Comparison of ENCODE assay signal across 8 cellular contexts in genomic region chr12:49019435-49020317, GRCh38. TPM values are rescaled to one million over a fixed set of nuclear protein-coding genes. Genes with fewer than 3 reads are reported as not detected.
DNase-seq lines count a peak whose midpoint lies in the region; ATAC-seq and TF ChIP-seq lines count a peak whose summit lies in the region.

No MANE protein-coding gene starts in this region.

- H3K9me3 ChIP-seq in AG04450 (ENCODE audit: control insufficient read depth, insufficient read depth, low read length), result no peaks in the 10 kb centered on the region; the same call in 1 of the 2 replicates
- H3K9me3 ChIP-seq in iPS-20b (ENCODE audit: insufficient read depth, low read depth, low read length), result no peaks in the 10 kb centered on the region

- H3K27ac ChIP-seq in AG04450 (ENCODE audit: low read depth, low read length) (peak overlapping the region; percentile 98), iPS-20b (ENCODE audit: low read length) (no peak overlapping the region)

- POLR2A ChIA-PET in AG04450 (lab: Yijun Ruan, JAX), result interaction anchor here (0.5 to 1.0 kb wide), 5 partner anchors 13 to 201 kb away, joined by 3 to 6 read pairs (median 4); no protein-coding TSS in a partner anchor

- H3K27me3 Mint-ChIP-seq in activated naive CD4-positive, alpha-beta T cell treated with anti-CD3 and anti-CD28 coated beads, Interleukin-2, amount 50 U/mL, for 24 hours, result no peaks in the 10 kb centered on the region
- H3K27me3 Mint-ChIP-seq in stimulated activated memory B cell treated with anti-CD40 and anti-IgM and Interleukin-4, amounts not matched to agents 10 μg/mL and 1 μg/mL and 100 μg/mL, for 72 hours, result no peaks in the 10 kb centered on the region

- CTCF ChIA-PET in AG04450 (lab: Charles Lee), result interaction anchor here (0.7 to 2.5 kb wide), 10 partner anchors 9 to 228 kb away, joined by 3 to 9 read pairs (median 6); no protein-coding TSS in a partner anchor

- peaks cover 4% of the 10 kb centered on the region; the same call in 1 of the 2 replicates for H3K4me1 ChIP-seq in iPS-20b (ENCODE audit: insufficient read depth, low read length)

- H3K9me3 Mint-ChIP-seq in activated naive CD4-positive, alpha-beta T cell treated with anti-CD3 and anti-CD28 coated beads, Interleukin-2, amount 50 U/mL, for 24 hours, result no peaks in the 10 kb centered on the region
- no peaks in the 10 kb centered on the region for H3K9me3 Mint-ChIP-seq in stimulated activated memory B cell treated with anti-CD40 and anti-IgM and Interleukin-4, amounts not matched to agents 10 μg/mL and 1 μg/mL and 100 μg/mL, for 72 hours

- no peak overlapping the region for H3K4me3 ChIP-seq in AG04450 (ENCODE audit: low read depth, low read length)
- H3K4me3 ChIP-seq in iPS-20b (ENCODE audit: low read length), result peak overlapping the region; percentile 95; the same call in 1 of the 2 replicates

- DNase-seq in AG04450 (ENCODE audit: low read depth, low spot score) (no peak), OCI-M1 (lab: John Stamatoyannopoulos, UW) (peak; percentile 90), NCI-H2029 (lab: John Stamatoyannopoulos, UW) (no peak), hypothalamus (lab: John Stamatoyannopoulos, UW) (no peak)

- H3K9ac ChIP-seq in iPS-20b (ENCODE audit: low read depth, low read length), result peak overlapping the region; percentile 94; the same call in 1 of the 2 replicates

- H3K36me3 Mint-ChIP-seq in activated naive CD4-positive, alpha-beta T cell treated with anti-CD3 and anti-CD28 coated beads, Interleukin-2, amount 50 U/mL, for 24 hours, result peaks cover 18% of the 10 kb centered on the region
- H3K36me3 Mint-ChIP-seq in stimulated activated memory B cell treated with anti-CD40 and anti-IgM and Interleukin-4, amounts not matched to agents 10 μg/mL and 1 μg/mL and 100 μg/mL, for 72 hours, result peaks cover 51% of the 10 kb centered on the region

- peak overlapping the region; percentile 84 for H3K27ac Mint-ChIP-seq in activated naive CD4-positive, alpha-beta T cell treated with anti-CD3 and anti-CD28 coated beads, Interleukin-2, amount 50 U/mL, for 24 hours
- H3K27ac Mint-ChIP-seq in stimulated activated memory B cell treated with anti-CD40 and anti-IgM and Interleukin-4, amounts not matched to agents 10 μg/mL and 1 μg/mL and 100 μg/mL, for 72 hours, result peak overlapping the region; percentile 99

- H3K27me3 ChIP-seq in AG04450 (ENCODE audit: control insufficient read depth, insufficient read depth, low read length) (no peaks in the 10 kb centered on the region), iPS-20b (ENCODE audit: insufficient read depth, low read length) (no peaks in the 10 kb centered on the region)

- ATAC-seq in stimulated activated memory B cell treated with anti-CD40 and anti-IgM and Interleukin-4, amounts not matched to agents 10 μg/mL and 1 μg/mL and 100 μg/mL, for 72 hours, result no peak

- H3K4me1 Mint-ChIP-seq in activated naive CD4-positive, alpha-beta T cell treated with anti-CD3 and anti-CD28 coated beads, Interleukin-2, amount 50 U/mL, for 24 hours, result peaks cover 41% of the 10 kb centered on the region
- peaks cover 43% of the 10 kb centered on the region for H3K4me1 Mint-ChIP-seq in stimulated activated memory B cell treated with anti-CD40 and anti-IgM and Interleukin-4, amounts not matched to agents 10 μg/mL and 1 μg/mL and 100 μg/mL, for 72 hours

- peak; percentile 49 for TF ChIP-seq CTCF in AG04450 (IDR thresholded peaks at IDR 0.05; ENCODE audit: low read depth, low read length)
- peak; percentile 55 for TF ChIP-seq CTCF in GM12874 (IDR thresholded peaks at IDR 0.05; ENCODE audit: insufficient read depth, low read depth, low read length)

- peak overlapping the region; percentile 94 for H3K4me3 Mint-ChIP-seq in activated naive CD4-positive, alpha-beta T cell treated with anti-CD3 and anti-CD28 coated beads, Interleukin-2, amount 50 U/mL, for 24 hours
- peak overlapping the region; percentile 68 for H3K4me3 Mint-ChIP-seq in stimulated activated memory B cell treated with anti-CD40 and anti-IgM and Interleukin-4, amounts not matched to agents 10 μg/mL and 1 μg/mL and 100 μg/mL, for 72 hours

- peaks cover 38% of the 10 kb centered on the region for H3K36me3 ChIP-seq in iPS-20b (ENCODE audit: insufficient read depth, low read depth, low read length)

RNA-seq across cellular contexts. Expression of gene PRKAG1, which starts 1.1 kb away (rescaled TPM):
- 112 and 130 TPM in 2 replicates for polyA plus RNA-seq in AG04450 (2011; rRNA removed)
- 42.9 and 54.6 TPM in 2 replicates for polyA minus RNA-seq in AG04450 (2011; rRNA and poly(A)+ RNA removed)

RNA-seq across cellular contexts. Expression of gene DDN, which starts 20.5 kb away (rescaled TPM):
- polyA plus RNA-seq in AG04450 (2011; rRNA removed), result 0.02 and 0.04 TPM in 2 replicates
- 0.09 TPM in 2 replicates for polyA minus RNA-seq in AG04450 (2011; rRNA and poly(A)+ RNA removed)

RNA-seq across cellular contexts. Expression of gene KMT2D, which starts 40.9 kb away (rescaled TPM):
- polyA plus RNA-seq in AG04450 (2011; rRNA removed), result 8.9 and 11.2 TPM in 2 replicates
- 33.9 and 41.1 TPM in 2 replicates for polyA minus RNA-seq in AG04450 (2011; rRNA and poly(A)+ RNA removed)

RNA-seq across cellular contexts. Expression of gene WNT1, which starts 41.6 kb away (rescaled TPM):
- polyA plus RNA-seq in AG04450 (2011; rRNA removed), result not detected in 2 replicates
- not detected in 2 replicates for polyA minus RNA-seq in AG04450 (2011; rRNA and poly(A)+ RNA removed)

RNA-seq across cellular contexts. Expression of gene WNT10B, which starts 48.1 kb away (rescaled TPM):
- 0.24 and 0.26 TPM in 2 replicates for polyA plus RNA-seq in AG04450 (2011; rRNA removed)
- polyA minus RNA-seq in AG04450 (2011; rRNA and poly(A)+ RNA removed), result 0.09 and 0.18 TPM in 2 replicates
